In genomic region chr9:91911681-91912080, GRCh38 we compare ENCODE assay signal across 27 cellular contexts.
"Had no signal": no experiment of that assay in that cellular context is flagged by ENCODE, and none has a peak within 500 bp of the region (broad histone marks: within the 10 kb centered on the region; RNA-seq: fewer than 3 reads in every experiment).

No MANE protein-coding gene starts in this region.

- H3K4me1 Mint-ChIP-seq: memory B cell; naive B cell; stimulated activated memory B cell treated with anti-CD40 and anti-IgM and Interleukin-4, amounts not matched to agents 10 μg/mL and 1 μg/mL and 100 μg/mL, for 72 hours had no signal

- H3K9ac ChIP-seq: neural progenitor cell, parathyroid adenoma had no signal

- H3K9me3 Mint-ChIP-seq: dendritic cell treated with granulocyte-macrophage colony-stimulating factor and Interleukin-4, amounts not matched to agents 40 ng/mL and 50 ng/mL, for 4 days; memory B cell; natural killer cell treated with Interleukin-12 subunit alpha and Interleukin-12 subunit beta and Interleukin-15 and Interleukin-18, amount 100 ng/mL, for 72 hours; neural progenitor cell; type B pancreatic cell had no signal

- H3K9me3 ChIP-seq: colonic mucosa, gastrocnemius medialis, mucosa of descending colon, prostate gland, right atrium auricular region, testis, tibial artery had no signal

- H3K27ac ChIP-seq: colonic mucosa, gastrocnemius medialis, neural progenitor cell, parathyroid adenoma, right atrium auricular region, testis, tibial artery had no signal

- H3K4me2 ChIP-seq: neural progenitor cell had no signal

- H3K4me3 Mint-ChIP-seq: dendritic cell treated with granulocyte-macrophage colony-stimulating factor and Interleukin-4, amounts not matched to agents 40 ng/mL and 50 ng/mL, for 4 days; memory B cell; naive B cell; natural killer cell treated with Interleukin-12 subunit alpha and Interleukin-12 subunit beta and Interleukin-15 and Interleukin-18, amount 100 ng/mL, for 72 hours; neural progenitor cell; stimulated activated memory B cell treated with anti-CD40 and anti-IgM and Interleukin-4, amounts not matched to agents 10 μg/mL and 1 μg/mL and 100 μg/mL, for 72 hours; type B pancreatic cell had no signal

- H3K36me3 Mint-ChIP-seq: memory B cell; naive B cell; natural killer cell treated with Interleukin-12 subunit alpha and Interleukin-12 subunit beta and Interleukin-15 and Interleukin-18, amount 100 ng/mL, for 72 hours; stimulated activated memory B cell treated with anti-CD40 and anti-IgM and Interleukin-4, amounts not matched to agents 10 μg/mL and 1 μg/mL and 100 μg/mL, for 72 hours had no signal

- H3K36me3 ChIP-seq: colonic mucosa, gastrocnemius medialis, neural progenitor cell, prostate gland, right atrium auricular region, tibial artery had no signal

- ATAC-seq: gastrocnemius medialis; left lobe of liver; mucosa of descending colon; natural killer cell treated with Interleukin-12 subunit alpha and Interleukin-12 subunit beta and Interleukin-15 and Interleukin-18, amount 100 ng/mL, for 72 hours; sciatic nerve; stimulated activated memory B cell treated with anti-CD40 and anti-IgM and Interleukin-4, amounts not matched to agents 10 μg/mL and 1 μg/mL and 100 μg/mL, for 72 hours; stimulated activated naive CD8-positive, alpha-beta T cell treated with anti-CD3 and anti-CD28 coated beads, Interleukin-15, Interleukin-2, amounts not matched to agents 100 U/mL and 50 U/mL, for 24 hours had no signal

- H3K4me1 ChIP-seq: colonic mucosa, gastrocnemius medialis, parathyroid adenoma had no signal

- H3K4me3 ChIP-seq: colonic mucosa, gastrocnemius medialis, lung, mucosa of descending colon, neural progenitor cell, prostate gland, right atrium auricular region, testis, tibial artery had no signal

- H3K27ac Mint-ChIP-seq: dendritic cell treated with granulocyte-macrophage colony-stimulating factor and Interleukin-4, amounts not matched to agents 40 ng/mL and 50 ng/mL, for 4 days; memory B cell; naive B cell; natural killer cell treated with Interleukin-12 subunit alpha and Interleukin-12 subunit beta and Interleukin-15 and Interleukin-18, amount 100 ng/mL, for 72 hours; neural progenitor cell; stimulated activated memory B cell treated with anti-CD40 and anti-IgM and Interleukin-4, amounts not matched to agents 10 μg/mL and 1 μg/mL and 100 μg/mL, for 72 hours; type B pancreatic cell had no signal

- FAIRE-seq: endometrium had no signal

- H2AFZ ChIP-seq: neural progenitor cell, parathyroid adenoma had no signal

- H3K27me3 ChIP-seq: colonic mucosa, gastrocnemius medialis, neural progenitor cell, right atrium auricular region, testis, tibial artery had no signal

- DNase-seq: colonic mucosa; effector memory CD4-positive, alpha-beta T cell; erythroblast; gastrocnemius medialis; head of caudate nucleus; kidney; mucosa of descending colon; naive B cell; stimulated activated CD4-positive, alpha-beta T cell treated with anti-CD3 and anti-CD28 coated beads, Interleukin-2, amount 100 ng/mL, for 24 hours; stimulated activated CD4-positive, alpha-beta T cell treated with anti-CD3 and anti-CD28 coated beads, Interleukin-4, amount 100 ng/mL, for 4 hours; stimulated activated naive CD8-positive, alpha-beta T cell treated with anti-CD3 and anti-CD28 coated beads, Interleukin-15, Interleukin-2, amounts not matched to agents 100 U/mL and 50 U/mL, for 24 hours; substantia nigra; testis; tibial artery had no signal
